19 cellular contexts compared by ENCODE assay signal in the genomic region with DNA sequence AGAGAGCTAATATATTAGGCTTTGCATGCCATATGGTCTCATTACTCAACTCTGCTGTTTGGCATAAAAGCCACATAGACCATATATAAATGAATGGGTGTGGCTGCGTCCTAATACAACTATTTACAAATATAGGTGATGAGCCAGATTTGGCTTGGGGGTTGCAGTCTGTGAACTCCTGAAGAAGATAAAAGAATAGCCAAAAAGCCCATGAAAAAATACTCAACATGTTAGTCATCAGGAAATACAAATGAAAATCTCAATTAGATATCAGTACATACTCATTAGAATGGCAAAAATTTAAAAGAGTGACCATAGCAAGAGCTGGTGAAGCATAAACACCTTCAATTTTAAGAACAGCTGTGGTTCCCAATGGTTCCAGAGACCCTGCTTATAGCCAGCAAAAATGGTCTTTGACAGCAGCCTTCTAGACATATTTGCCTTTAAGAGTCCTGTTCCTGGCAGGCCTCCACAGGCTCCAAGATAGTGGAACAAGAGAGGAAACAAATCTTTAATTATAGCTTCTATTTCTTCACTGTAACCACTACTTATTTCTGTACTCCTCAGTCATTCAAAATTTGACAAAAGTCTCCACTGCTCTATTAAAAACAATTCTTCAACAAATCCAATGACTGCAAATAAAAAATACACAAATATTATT. TPM values are rescaled to one million over a fixed set of nuclear protein-coding genes. Genes with fewer than 3 reads are reported as not detected.
A peak's percentile ranks its signal among the peaks of the same experiment; 100 is the strongest.
DNase-seq lines count a peak whose midpoint lies in the region; ATAC-seq and TF ChIP-seq lines count a peak whose summit lies in the region.
"Had no signal": no experiment of that assay in that cellular context is flagged by ENCODE, and none has a peak within 500 bp of the region (broad histone marks: within the 10 kb centered on the region; RNA-seq: fewer than 3 reads in every experiment).

No MANE protein-coding gene starts in this region.

- WGBS in SK-N-SH (ENCODE audit: low lambda C conversion rate) = 73% methylated on average over 1 of the region's 1 CpG

- peak; percentile 58 for DNase-seq in A172 (ENCODE audit: low spot score)
- DNase-seq in HCEC 1CT = peak; percentile 39
- no peak for DNase-seq in SK-N-SH
- peak; percentile 42 for DNase-seq in fibroblast of pulmonary artery (ENCODE audit: low read depth)
- no peak for DNase-seq in GF-D8 (lab: John Stamatoyannopoulos, UW)
- DNase-seq in effector memory CD4-positive, alpha-beta T cell = no peak
- no peak for DNase-seq in NCI-H2227 treated with DMSO at 0.1 percent for 48 hours (lab: John Stamatoyannopoulos, UW)
- DNase-seq: activated CD8-positive, alpha-beta T cell treated with anti-CD3 and anti-CD28 coated beads, Interleukin-2, amount 10 ng/mL, durations not matched to agents 7 days and 5 days; amniotic stem cell; CD4-positive, alpha-beta T cell; dermis blood vessel endothelial cell; mucosa of descending colon; NCI-H146; Peyer's patch; stimulated activated CD4-positive, alpha-beta T cell treated with anti-CD3 and anti-CD28 coated beads, Interleukin-4, amount 100 ng/mL, for 4 hours had no signal

- H3K4me2 ChIP-seq in SK-N-SH = no peak overlapping the region
- H3K4me2 ChIP-seq: KMS-11 had no signal

- no peaks in the 10 kb centered on the region for H3K27me3 ChIP-seq in SK-N-SH (ENCODE audit: insufficient read depth)
- H3K27me3 ChIP-seq in effector memory CD4-positive, alpha-beta T cell (replicated peaks; ENCODE audit: control insufficient read depth, insufficient read depth, low read length, poor library complexity, severe bottlenecking) = no peaks in the 10 kb centered on the region
- H3K27me3 ChIP-seq: Peyer's patch, tibial nerve had no signal

- no peak for ATAC-seq in HG02763 (IDR thresholded peaks at IDR 0.05; ENCODE audit: unreplicated experiment)
- ATAC-seq: activated CD8-positive, alpha-beta T cell treated with anti-CD3 and anti-CD28 coated beads, Interleukin-2, amount 10 ng/mL, durations not matched to agents 7 days and 5 days; esophagus mucosa had no signal

- no peak for TF ChIP-seq RAD21 in SK-N-SH (IDR thresholded peaks at IDR 0.05; ENCODE audit: low read length)

- H3K9me3 ChIP-seq in SK-N-SH = no peaks in the 10 kb centered on the region
- H3K9me3 ChIP-seq in effector memory CD4-positive, alpha-beta T cell (ENCODE audit: control insufficient read depth, low read length) = no peaks in the 10 kb centered on the region
- H3K9me3 ChIP-seq: mucosa of descending colon, Peyer's patch had no signal

- TF ChIP-seq CTCF in SK-N-SH (IDR thresholded peaks at IDR 0.05) (no peak), fibroblast of pulmonary artery (IDR thresholded peaks at IDR 0.05; ENCODE audit: low read length, missing control alignments) (no peak)

- POLR2A ChIA-PET in SK-N-SH (lab: Yijun Ruan, JAX) = no interaction called here

- peaks cover 6 to 18% of the 10 kb centered on the region in 2 experiments for H3K36me3 ChIP-seq in SK-N-SH (replicated peaks in 1 of 2; ENCODE audit: control insufficient read depth in 1 of 2, insufficient read depth in 2 of 2, low read length in 1 of 2)
- no peaks in the 10 kb centered on the region for H3K36me3 ChIP-seq in effector memory CD4-positive, alpha-beta T cell (ENCODE audit: control insufficient read depth, insufficient read depth, low read length)

- H3K4me3 ChIP-seq in SK-N-SH (ENCODE audit: low read depth in 2 of 2, low read length in 1 of 2) (no peak overlapping the region), fibroblast of pulmonary artery (replicated peaks; ENCODE audit: low read depth, low read length) (no peak overlapping the region)
- no peak overlapping the region for H3K4me3 ChIP-seq in effector memory CD4-positive, alpha-beta T cell (ENCODE audit: insufficient read depth, low read depth, low read length, poor library complexity, severe bottlenecking)
- H3K4me3 ChIP-seq: mucosa of descending colon, Peyer's patch, tibial nerve had no signal

- CTCF ChIA-PET in SK-N-SH (lab: Yijun Ruan, JAX) = no interaction called here

- H2AFZ ChIP-seq in SK-N-SH (ENCODE audit: low read depth) = no peak overlapping the region

- H3K9me2 ChIP-seq in SK-N-SH = no peaks in the 10 kb centered on the region

- H3K27ac ChIP-seq in SK-N-SH (ENCODE audit: low read depth in 2 of 2, low read length in 1 of 2) = peak overlapping the region in 1 of 2 experiments; percentile 47; a peak in 1 of 4 replicates
- no peak overlapping the region for H3K27ac ChIP-seq in effector memory CD4-positive, alpha-beta T cell (ENCODE audit: insufficient read depth, low read length, poor library complexity, severe bottlenecking)
- H3K27ac ChIP-seq: KMS-11, Peyer's patch, tibial nerve had no signal

- peaks cover 18% of the 10 kb centered on the region for H3F3A ChIP-seq in SK-N-SH (replicated peaks; ENCODE audit: insufficient read depth)

- H3K9ac ChIP-seq in SK-N-SH = no peak overlapping the region
- H3K9ac ChIP-seq: KMS-11 had no signal

- peaks cover 0 to 12% of the 10 kb centered on the region in 2 experiments; a peak in 2 of 4 replicates for H3K4me1 ChIP-seq in SK-N-SH (ENCODE audit: control insufficient read depth in 1 of 2, insufficient read depth in 2 of 2, low read depth in 1 of 2, low read length in 1 of 2)
- H3K4me1 ChIP-seq in effector memory CD4-positive, alpha-beta T cell (ENCODE audit: control insufficient read depth, insufficient read depth, low read length, poor library complexity, severe bottlenecking) = no peaks in the 10 kb centered on the region
- H3K4me1 ChIP-seq: Peyer's patch, tibial nerve had no signal

- no peaks in the 10 kb centered on the region for H4K20me1 ChIP-seq in SK-N-SH (ENCODE audit: insufficient read depth)

- H3K79me2 ChIP-seq in SK-N-SH (ENCODE audit: insufficient read depth) = peaks cover 74% of the 10 kb centered on the region

- TF ChIP-seq EP300 in SK-N-SH (IDR thresholded peaks at IDR 0.05; ENCODE audit: borderline replicate concordance in 1 of 2, low read depth in 1 of 2, low read length in 1 of 2) = no peak

TF ChIP-seq in SK-N-SH, 30 proteins besides CTCF, POLR2A, EP300 and RAD21:
- TF ChIP-seq JUND (IDR thresholded peaks at IDR 0.05) (0 out of 2 replicates have a peak, but pooled peaks have one; percentile 7), GABPA (IDR thresholded peaks at IDR 0.05; ENCODE audit: low read depth) (no peak)

RNA-seq across cellular contexts. Expression of gene C2CD3, which starts 16.1 kb away (rescaled TPM):
- total RNA-seq in A172 (2014; rRNA removed; shearing (Covaris generic)) = 49.2 and 54.2 TPM in 2 replicates
- polyA plus RNA-seq in SK-N-SH (2012; rRNA removed) = 7.0 and 9.9 TPM in 2 replicates
- 5.3 and 6.7 TPM in 2 replicates for polyA plus RNA-seq in SK-N-SH (2012; cell fraction: cytosol; rRNA removed)
- 22.3 and 23.4 TPM in 2 replicates for polyA plus RNA-seq in SK-N-SH (2012; cell fraction: nucleus; rRNA removed)

RNA-seq across cellular contexts. Expression of gene PPME1, which starts 16.3 kb away (rescaled TPM):
- 219 and 294 TPM in 2 replicates for total RNA-seq in A172 (2014; rRNA removed; shearing (Covaris generic))
- 107 and 109 TPM in 2 replicates for polyA plus RNA-seq in SK-N-SH (2012; rRNA removed)
- polyA plus RNA-seq in SK-N-SH (2012; cell fraction: cytosol; rRNA removed) = 63.2 and 79.8 TPM in 2 replicates
- 91.8 and 122 TPM in 2 replicates for polyA plus RNA-seq in SK-N-SH (2012; cell fraction: nucleus; rRNA removed)

Comparison
In these comparisons a context has a peak if more than half of its experiments do, and no peak if none do; other contexts are left out.
1. DNase-seq: peak in A172 (single experiment), HCEC 1CT (single experiment) and fibroblast of pulmonary artery (single experiment); none in SK-N-SH (single experiment), GF-D8 (single experiment), effector memory CD4-positive, alpha-beta T cell (0 of 3) and NCI-H2227 treated with DMSO at 0.1 percent for 48 hours (single experiment).